Comparison of ENCODE assay signal across 9 cellular contexts in the genomic region with DNA sequence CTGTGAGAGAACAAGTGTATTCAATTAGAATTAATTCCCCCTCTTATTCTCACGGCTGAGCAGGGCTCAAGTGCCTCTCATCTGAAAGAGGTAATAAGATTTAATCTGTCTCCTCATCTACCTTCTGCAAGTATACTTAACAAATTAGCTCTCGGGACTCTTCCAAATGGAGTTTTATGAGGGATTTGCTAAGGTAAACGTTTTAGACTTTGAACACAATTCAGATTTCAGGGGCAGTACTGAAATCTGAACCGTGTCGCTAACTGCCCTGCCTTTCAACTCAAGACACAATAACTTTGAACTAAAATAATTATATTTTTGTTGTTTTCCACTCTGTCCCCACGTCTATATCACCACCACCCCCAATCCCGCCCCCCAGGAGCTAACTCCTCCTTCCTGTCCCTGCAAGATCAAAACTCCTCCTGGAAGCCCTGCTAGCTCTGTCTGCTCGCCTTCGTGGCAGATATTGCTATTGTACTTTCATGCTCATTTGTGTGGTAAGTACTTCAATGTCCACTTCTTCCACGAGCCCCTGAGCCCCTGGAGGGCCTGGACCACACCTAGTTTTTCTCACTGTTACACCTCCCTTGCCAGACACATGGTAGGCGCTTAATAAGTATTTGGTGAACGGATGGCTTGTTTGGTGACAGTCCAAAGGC. TPM values are rescaled to one million over a fixed set of nuclear protein-coding genes. Genes with fewer than 3 reads are reported as not detected.
DNase-seq lines count a peak whose midpoint lies in the region; ATAC-seq and TF ChIP-seq lines count a peak whose summit lies in the region.
"Not testable (repeated sequence)": the region's sequence is repeated elsewhere in the genome, so short reads cannot be mapped to it uniquely, and the experiment has no call there.
"Had no signal": no experiment of that assay in that cellular context is flagged by ENCODE, and none has a peak within 500 bp of the region (broad histone marks: within the 10 kb centered on the region; RNA-seq: fewer than 3 reads in every experiment).

No MANE protein-coding gene starts in this region.

- H3K27ac ChIP-seq in CD8-positive, alpha-beta memory T cell (ENCODE audit: low read depth, low read length), result peak overlapping the region; percentile 67
- peak overlapping the region; percentile 97 for H3K27ac ChIP-seq in IMR-90 (ENCODE audit: insufficient read depth, low read length)
- not testable (repeated sequence) for H3K27ac ChIP-seq in PC-3 (ENCODE audit: low read length); ectodermal cell (ENCODE audit: insufficient read depth, low read depth, low read length, poor library complexity, severe bottlenecking); iPS-18a (ENCODE audit: low read length)
- H3K27ac ChIP-seq in testis, result peak overlapping the region; percentile 87 to 91

- not testable (repeated sequence) for H3K9me2 ChIP-seq in PC-3 (replicated peaks; ENCODE audit: low read length)

- CTCF ChIA-PET in CD8-positive, alpha-beta memory T cell (lab: Charles Lee); IMR-90 (lab: Yijun Ruan, JAX); PC-3 (lab: Charles Lee): not testable (repeated sequence)

- H3K4me3 ChIP-seq in CD8-positive, alpha-beta memory T cell (ENCODE audit: low read length), result peak overlapping the region; percentile 54
- peak overlapping the region; percentile 83 for H3K4me3 ChIP-seq in IMR-90 (ENCODE audit: insufficient read depth, low read depth, low read length)
- peak overlapping the region; percentile 64 for H3K4me3 ChIP-seq in PC-3 (ENCODE audit: low read length)
- peak overlapping the region; percentile 38 for H3K4me3 ChIP-seq in ectodermal cell (ENCODE audit: insufficient read depth, low read depth, low read length)
- peak overlapping the region; percentile 58 for H3K4me3 ChIP-seq in iPS-18a (ENCODE audit: low read length)
- peak overlapping the region; percentile 57 to 71 for H3K4me3 ChIP-seq in testis

- peak overlapping the region; percentile 90 for H4K91ac ChIP-seq in IMR-90 (ENCODE audit: insufficient read depth, low read depth, low read length)

- not testable (repeated sequence) for H3K36me3 ChIP-seq in CD8-positive, alpha-beta memory T cell (ENCODE audit: insufficient read depth, low read length); IMR-90 (ENCODE audit: control insufficient read depth, insufficient read depth, low read length); PC-3 (ENCODE audit: low read depth, low read length); ectodermal cell (ENCODE audit: control insufficient read depth, insufficient read depth, low read length); iPS-18a (ENCODE audit: control insufficient read depth, low read depth, low read length); testis (ENCODE audit: low read depth, missing control alignments)

- not testable (repeated sequence) for H3K36me3 Mint-ChIP-seq in CD8-positive, alpha-beta memory T cell; activated T-helper 17 cell treated with anti-CD3 and anti-CD28 coated beads, Interleukin-2, amount 50 U/mL, for 72 hours (ENCODE audit: low read depth); neural crest cell (ENCODE audit: low read depth)

- H4K20me1 ChIP-seq in IMR-90 (ENCODE audit: insufficient read depth, low read length); PC-3 (ENCODE audit: low read length): not testable (repeated sequence)

- not testable (repeated sequence) for TF ChIP-seq RAD21 in IMR-90 (IDR thresholded peaks at IDR 0.05; ENCODE audit: low read length)

- no CpG with 5 or more reads among the region's 12 CpGs for WGBS in IMR-90 (ENCODE audit: extremely low coverage in 2 of 2, insufficient read length in 1 of 2), 2 experiments
- 14 to 17% methylated on average over 7 to 8 of the region's 12 CpGs for WGBS in ectodermal cell, 2 experiments
- WGBS in testis, 2 donors, result 9 to 13% methylated on average over 12 of the region's 12 CpGs

- DNase-seq in CD8-positive, alpha-beta memory T cell; neural crest cell (ENCODE audit: low read depth, low spot score): not testable (repeated sequence)
- DNase-seq in IMR-90, result peak; percentile 54
- peak; percentile 12 for DNase-seq in PC-3
- DNase-seq in testis, result peak; percentile 18

- H3K9ac ChIP-seq in IMR-90 (ENCODE audit: low read depth, low read length) (peak overlapping the region; percentile 96), PC-3 (ENCODE audit: low read length) (peak overlapping the region; percentile 43)
- H3K9ac ChIP-seq in iPS-18a (ENCODE audit: low read length), result not testable (repeated sequence)

- H3K27me3 ChIP-seq in CD8-positive, alpha-beta memory T cell (ENCODE audit: insufficient read depth, low read length, poor library complexity, severe bottlenecking); IMR-90 (ENCODE audit: control insufficient read depth, insufficient read depth, low read length); PC-3 (ENCODE audit: low read length); ectodermal cell (ENCODE audit: control insufficient read depth, insufficient read depth, low read length, poor library complexity, severe bottlenecking); iPS-18a (ENCODE audit: control insufficient read depth, insufficient read depth, low read length); testis: not testable (repeated sequence)

- TF ChIP-seq POLR2A in IMR-90 (IDR thresholded peaks at IDR 0.05; ENCODE audit: low read depth, low read length); testis (IDR thresholded peaks at IDR 0.05): not testable (repeated sequence)

- BruUV-seq in IMR-90 (replicated peaks; lab: Mats Ljungman, UMichigan), result TSS peak; percentile 42
- BruUV-seq in PC-3 (replicated peaks; lab: Mats Ljungman, UMichigan), result not testable (repeated sequence)

- H3K4me1 ChIP-seq in CD8-positive, alpha-beta memory T cell (ENCODE audit: insufficient read depth, low read length); IMR-90 (ENCODE audit: control insufficient read depth, insufficient read depth, low read length); PC-3 (ENCODE audit: insufficient read depth, low read length); ectodermal cell (ENCODE audit: control insufficient read depth, insufficient read depth, low read length); iPS-18a (ENCODE audit: control insufficient read depth, low read depth, low read length); testis: not testable (repeated sequence)

- TF ChIP-seq CTCF in IMR-90 (conservative IDR thresholded peaks at IDR 0.05; ENCODE audit: low read depth, low read length); PC-3 (conservative IDR thresholded peaks at IDR 0.05; ENCODE audit: low read depth, low read length); neural crest cell (conservative IDR thresholded peaks at IDR 0.05); testis (IDR thresholded peaks at IDR 0.05): not testable (repeated sequence)

- POLR2A ChIA-PET in CD8-positive, alpha-beta memory T cell (lab: Charles Lee); IMR-90 (lab: Charles Lee; ENCODE audit: unreplicated experiment); PC-3 (lab: Charles Lee; ENCODE audit: unreplicated experiment): not testable (repeated sequence)

- peak overlapping the region; percentile 88 to 96 (median 92) for H3K4me3 Mint-ChIP-seq in CD8-positive, alpha-beta memory T cell
- peak overlapping the region; percentile 87 for H3K4me3 Mint-ChIP-seq in activated T-helper 17 cell treated with anti-CD3 and anti-CD28 coated beads, Interleukin-2, amount 50 U/mL, for 72 hours
- peak overlapping the region; percentile 94 for H3K4me3 Mint-ChIP-seq in neural crest cell

- H2BK15ac ChIP-seq in IMR-90 (ENCODE audit: low read depth, low read length), result peak overlapping the region; percentile 92; the same call in 1 of the 3 replicates

- not testable (repeated sequence) for H2BK20ac ChIP-seq in IMR-90 (ENCODE audit: low read depth, low read length)

- not testable (repeated sequence) for H3K79me2 ChIP-seq in PC-3 (ENCODE audit: low read length)

- H2AFZ ChIP-seq in IMR-90 (replicated peaks; ENCODE audit: low read length, poor library complexity), result peak overlapping the region; percentile 85
- peak overlapping the region; percentile 68 for H2AFZ ChIP-seq in PC-3 (ENCODE audit: low read length)

- H3K18ac ChIP-seq in IMR-90 (ENCODE audit: low read depth, low read length), result peak overlapping the region; percentile 84

- H2BK120ac ChIP-seq in IMR-90 (ENCODE audit: low read depth, low read length), result peak overlapping the region; percentile 87

- peak overlapping the region; percentile 85 for H2BK5ac ChIP-seq in IMR-90 (ENCODE audit: low read depth, low read length, poor library complexity, severe bottlenecking)

- H4K8ac ChIP-seq in IMR-90 (ENCODE audit: low read depth in 2 of 2, low read length in 2 of 2), result peak overlapping the region; percentile 92 to 96; a peak in 3 of 4 replicates

- not testable (repeated sequence) for H3K9me1 ChIP-seq in IMR-90 (ENCODE audit: insufficient read depth, low read length)

- not testable (repeated sequence) for H3K9me3 Mint-ChIP-seq in CD8-positive, alpha-beta memory T cell; activated T-helper 17 cell treated with anti-CD3 and anti-CD28 coated beads, Interleukin-2, amount 50 U/mL, for 72 hours; neural crest cell

- dilution Hi-C loops in IMR-90 (cut with HindIII; ENCODE audit: low sequenced_read_pairs, unreplicated experiment), result not testable (repeated sequence)

- H3K27me3 Mint-ChIP-seq in CD8-positive, alpha-beta memory T cell; activated T-helper 17 cell treated with anti-CD3 and anti-CD28 coated beads, Interleukin-2, amount 50 U/mL, for 72 hours; neural crest cell (ENCODE audit: low read depth): not testable (repeated sequence)

- H3K56ac ChIP-seq in IMR-90 (ENCODE audit: extremely low read depth, insufficient read depth, low read length), result peak overlapping the region; percentile 90

- H3K27ac Mint-ChIP-seq in CD8-positive, alpha-beta memory T cell, result peak overlapping the region; percentile 75 to 99 (median 96)
- peak overlapping the region; percentile 65 for H3K27ac Mint-ChIP-seq in activated T-helper 17 cell treated with anti-CD3 and anti-CD28 coated beads, Interleukin-2, amount 50 U/mL, for 72 hours
- not testable (repeated sequence) for H3K27ac Mint-ChIP-seq in neural crest cell (ENCODE audit: unreplicated experiment)

- peaks cover 11 to 17% (median 13%) of the 10 kb centered on the region in 3 donors for H3K4me1 Mint-ChIP-seq in CD8-positive, alpha-beta memory T cell
- H3K4me1 Mint-ChIP-seq in activated T-helper 17 cell treated with anti-CD3 and anti-CD28 coated beads, Interleukin-2, amount 50 U/mL, for 72 hours, result not testable (repeated sequence)
- peaks cover 20% of the 10 kb centered on the region for H3K4me1 Mint-ChIP-seq in neural crest cell

- H3K4me2 ChIP-seq in IMR-90 (ENCODE audit: low read depth, low read length), result peak overlapping the region; percentile 99
- peak overlapping the region; percentile 80 for H3K4me2 ChIP-seq in PC-3 (ENCODE audit: low read length)

- in situ Hi-C loops in IMR-90 (cut with MboI; ENCODE audit: low sequenced_read_pairs), result not testable (repeated sequence)

- intact Hi-C loops in IMR-90 (cut with micrococcal nuclease), result loop anchor here (5.0 kb wide), 1 partner anchor 148 kb away; no protein-coding TSS in a partner anchor
- intact Hi-C loops in PC-3 (cut with micrococcal nuclease), result loop anchor here (5.0 kb wide), 1 partner anchor 562 kb away; a partner anchor contains a TSS
- intact Hi-C loops in testis (cut with DNase I; ENCODE audit: low total_unique reads), result not testable (repeated sequence)

- H3F3A ChIP-seq in PC-3 (ENCODE audit: low read length, unreplicated experiment), result not testable (repeated sequence)

- H2AK5ac ChIP-seq in IMR-90 (ENCODE audit: low read depth, low read length), result peak overlapping the region; percentile 96

- peak overlapping the region; percentile 77 for H4K5ac ChIP-seq in IMR-90 (ENCODE audit: low read depth, low read length)

- peak overlapping the region; percentile 86 for H3K23ac ChIP-seq in IMR-90 (ENCODE audit: low read depth, low read length)

- H3K14ac ChIP-seq in IMR-90 (replicated peaks; ENCODE audit: low read depth, low read length), result peak overlapping the region; percentile 99

- peak overlapping the region; percentile 85 for H3K4ac ChIP-seq in IMR-90 (ENCODE audit: low read depth, low read length)

- H3K79me1 ChIP-seq in IMR-90 (ENCODE audit: low read depth in 1 of 2, low read length in 2 of 2), result peaks cover 0 to 17% of the 10 kb centered on the region in 2 experiments; a peak in 2 of 4 replicates

- peak overlapping the region; percentile 55 for H2AK9ac ChIP-seq in IMR-90 (replicated peaks; ENCODE audit: low read depth, low read length, poor library complexity)

- ATAC-seq in IMR-90 (ENCODE audit: low read depth); PC-3; activated T-helper 17 cell treated with anti-CD3 and anti-CD28 coated beads, Interleukin-2, amount 50 U/mL, for 72 hours (replicated peaks): not testable (repeated sequence)

- not testable (repeated sequence) for H3K9me3 ChIP-seq in CD8-positive, alpha-beta memory T cell (ENCODE audit: low read length); IMR-90 (ENCODE audit: control insufficient read depth, insufficient read depth, low read length); PC-3 (ENCODE audit: low read length); ectodermal cell (ENCODE audit: control insufficient read depth, low read length); iPS-18a (ENCODE audit: control insufficient read depth, low read depth, low read length); testis

RNA-seq across cellular contexts. Expression of a gene that starts 54.1 kb away (rescaled TPM):
- not detected for total RNA-seq in CD8-positive, alpha-beta memory T cell
- not detected for polyA plus RNA-seq in CD8-positive, alpha-beta memory T cell
- total RNA-seq in IMR-90 (2012; rRNA removed), result not detected in 2 replicates
- polyA plus RNA-seq in IMR-90 (2012; rRNA removed), result not detected in 2 replicates
- not detected in 2 replicates for polyA plus RNA-seq in IMR-90 (2012; cell fraction: cytosol; rRNA removed)
- not detected in 2 replicates for polyA plus RNA-seq in IMR-90 (2012; cell fraction: nucleus; rRNA removed; ENCODE audit: low replicate concordance)
- 0.18 TPM in 1 of 2 replicates, not detected in the other for total RNA-seq in PC-3 (2014; rRNA removed)
- not detected for total RNA-seq in activated T-helper 17 cell treated with anti-CD3 and anti-CD28 coated beads, Interleukin-2, amount 50 U/mL, for 72 hours
- polyA plus RNA-seq in ectodermal cell (2013, experiment 1 of 4), result not detected
- polyA plus RNA-seq in ectodermal cell (2013, experiment 2 of 4), result not detected
- polyA plus RNA-seq in ectodermal cell (2013, experiment 3 of 4), result not detected
- polyA plus RNA-seq in ectodermal cell (2013, experiment 4 of 4), result not detected
- 2.0 and 2.5 TPM in 2 replicates for total RNA-seq in neural crest cell
- 100 to 1,000 TPM; 123 to 239 TPM for total RNA-seq in testis
- polyA plus RNA-seq in testis (ENCODE audit: insufficient read depth, low read depth, low replicate concordance), result 534 TPM
- total RNA-seq: glomerular endothelial cell had no signal

Comparison
In these comparisons a context has a peak if more than half of its experiments do, and no peak if none do; other contexts are left out.
1. RNA of a gene that starts 54.1 kb away (total RNA-seq): 123 to 239 TPM in testis; 2.0 to 2.5 TPM in neural crest cell, 0.18 TPM in PC-3, not detected in activated T-helper 17 cell treated with anti-CD3 and anti-CD28 coated beads, Interleukin-2, amount 50 U/mL, for 72 hours, not detected in CD8-positive, alpha-beta memory T cell and not detected in IMR-90; every median in the first group is over 10 times any median in the second.
2. Peak in every context shown above with its lines, with median percentiles within 50 percentile points of each other: H3K4me3 ChIP-seq and H3K4me3 Mint-ChIP-seq.